In genomic region chr1:243420968-243421675, GRCh38 we compare ENCODE assay signal across 10 cellular contexts.
DNase-seq lines count a peak whose midpoint lies in the region; ATAC-seq and TF ChIP-seq lines count a peak whose summit lies in the region.
"Had no signal": no experiment of that assay in that cellular context is flagged by ENCODE, and none has a peak within 500 bp of the region (broad histone marks: within the 10 kb centered on the region; RNA-seq: fewer than 3 reads in every experiment).

No MANE protein-coding gene starts in this region.

- H3K4me2 ChIP-seq in osteoblast (ENCODE audit: insufficient read depth, low read length) = peak overlapping the region; percentile 91

- peaks cover 5 to 26% of the 10 kb centered on the region in 2 donors for H3K36me3 Mint-ChIP-seq in CD4-positive, alpha-beta memory T cell
- peaks cover 4% of the 10 kb centered on the region for H3K36me3 Mint-ChIP-seq in central memory CD8-positive, alpha-beta T cell (ENCODE audit: insufficient read depth)

- ATAC-seq in central memory CD8-positive, alpha-beta T cell (replicated peaks; ENCODE audit: extremely low read depth, poor library complexity, severe bottlenecking) = no peak
- no peak for ATAC-seq in GM18868 (IDR thresholded peaks at IDR 0.05; ENCODE audit: unreplicated experiment)

- no peaks in the 10 kb centered on the region for H3K36me3 ChIP-seq in CD4-positive, alpha-beta memory T cell (ENCODE audit: insufficient read depth, low read length)
- H3K36me3 ChIP-seq in osteoblast (ENCODE audit: insufficient read depth, low read length) = peaks cover 6% of the 10 kb centered on the region
- peaks cover 4 to 8% of the 10 kb centered on the region in 2 donors for H3K36me3 ChIP-seq in ascending aorta

- H3K27ac Mint-ChIP-seq in CD4-positive, alpha-beta memory T cell = peak overlapping the region in 6 of 7 donors; percentile 3 to 89 (median 50)
- peak overlapping the region; percentile 12 for H3K27ac Mint-ChIP-seq in central memory CD8-positive, alpha-beta T cell (ENCODE audit: low read depth)

- POLR2A ChIA-PET in CD4-positive, alpha-beta memory T cell (lab: Charles Lee; ENCODE audit: partially characterized antibody) = interaction anchor here (0.8 kb wide), 1 partner anchor 11 kb away, joined by 3 read pairs; no protein-coding TSS in a partner anchor

- no peaks in the 10 kb centered on the region for H3K27me3 ChIP-seq in CD4-positive, alpha-beta memory T cell (ENCODE audit: insufficient read depth, low read length)
- H3K27me3 ChIP-seq in osteoblast (ENCODE audit: insufficient read depth, low read length) (no peaks in the 10 kb centered on the region), ascending aorta (no peaks in the 10 kb centered on the region)

- H3K9me3 ChIP-seq in CD4-positive, alpha-beta memory T cell (ENCODE audit: control insufficient read depth in 1 of 2, low read length in 2 of 2) = no peaks in the 10 kb centered on the region
- H3K9me3 ChIP-seq in osteoblast (ENCODE audit: low read depth, low read length) (no peaks in the 10 kb centered on the region), ascending aorta (no peaks in the 10 kb centered on the region)

- H3K27ac ChIP-seq in CD4-positive, alpha-beta memory T cell (ENCODE audit: low read depth, low read length) = no peak overlapping the region
- H3K27ac ChIP-seq in osteoblast (ENCODE audit: low read depth, low read length) = peak overlapping the region; percentile 82
- H3K27ac ChIP-seq in ascending aorta = no peak overlapping the region
- H3K27ac ChIP-seq: parathyroid adenoma had no signal

- no peak for DNase-seq in CD4-positive, alpha-beta memory T cell
- DNase-seq in LNCaP clone FGC (ENCODE audit: low read depth) (no peak), osteoblast (ENCODE audit: insufficient read length, low spot score, missing footprints) (no peak), SIG-M5 treated with dmso at 0.1 percent for 504 hours (lab: John Stamatoyannopoulos, UW; ENCODE audit: unreplicated experiment) (no peak), GM19240 (ENCODE audit: insufficient read length, low spot score) (no peak), ascending aorta (ENCODE audit: low spot score in 2 of 2) (no peak)
- no peak for DNase-seq in central memory CD8-positive, alpha-beta T cell (ENCODE audit: low spot score in 2 of 2)
- DNase-seq: NCI-H146 had no signal

- peak overlapping the region; percentile 55 to 80 (median 76) for H3K4me3 Mint-ChIP-seq in CD4-positive, alpha-beta memory T cell
- peak overlapping the region; percentile 10 for H3K4me3 Mint-ChIP-seq in central memory CD8-positive, alpha-beta T cell

- H3K4me3 ChIP-seq in CD4-positive, alpha-beta memory T cell (ENCODE audit: low read length in 2 of 2) = peak overlapping the region in 1 of 2 donors; percentile 31
- H3K4me3 ChIP-seq in LNCaP clone FGC (ENCODE audit: low read depth, low read length) = 0 out of 2 replicates have a peak overlapping the region, but pooled peaks have one; percentile 1
- peak overlapping the region; percentile 67 for H3K4me3 ChIP-seq in osteoblast (ENCODE audit: insufficient read depth, low read length)
- H3K4me3 ChIP-seq in ascending aorta = no peak overlapping the region

- no peaks in the 10 kb centered on the region for H3K27me3 Mint-ChIP-seq in CD4-positive, alpha-beta memory T cell
- H3K27me3 Mint-ChIP-seq in central memory CD8-positive, alpha-beta T cell = no peaks in the 10 kb centered on the region

- peaks cover 22% of the 10 kb centered on the region for H3K4me1 ChIP-seq in CD4-positive, alpha-beta memory T cell (ENCODE audit: insufficient read depth, low read length)
- H3K4me1 ChIP-seq in osteoblast (ENCODE audit: insufficient read depth, low read length) (peaks cover 16% of the 10 kb centered on the region), ascending aorta (no peaks in the 10 kb centered on the region)
- H3K4me1 ChIP-seq: parathyroid adenoma had no signal

- no peaks in the 10 kb centered on the region for H4K20me1 ChIP-seq in osteoblast (ENCODE audit: insufficient read depth, low read length)

- intact Hi-C loops in CD4-positive, alpha-beta memory T cell (cut with micrococcal nuclease) = no loop called here
- intact Hi-C loops in ascending aorta (cut with DNase I) = no loop called here

- no peaks in the 10 kb centered on the region for H3K79me2 ChIP-seq in osteoblast (ENCODE audit: insufficient read depth, low read length)
- H3K79me2 ChIP-seq: parathyroid adenoma had no signal

- CTCF ChIA-PET in CD4-positive, alpha-beta memory T cell (lab: Charles Lee; ENCODE audit: partially characterized antibody) = interaction anchor here (1.5 kb wide), 1 partner anchor 878 kb away, joined by 3 read pairs; no protein-coding TSS in a partner anchor

- peak overlapping the region; percentile 80 for H2AFZ ChIP-seq in osteoblast (ENCODE audit: low read length)
- H2AFZ ChIP-seq: parathyroid adenoma had no signal

- peaks cover 18 to 23% (median 20%) of the 10 kb centered on the region in 4 donors for H3K4me1 Mint-ChIP-seq in CD4-positive, alpha-beta memory T cell
- H3K4me1 Mint-ChIP-seq in central memory CD8-positive, alpha-beta T cell = peaks cover 19% of the 10 kb centered on the region

- no peaks in the 10 kb centered on the region for H3K9me3 Mint-ChIP-seq in CD4-positive, alpha-beta memory T cell
- no peaks in the 10 kb centered on the region for H3K9me3 Mint-ChIP-seq in central memory CD8-positive, alpha-beta T cell

- TF ChIP-seq CTCF in LNCaP clone FGC (IDR thresholded peaks at IDR 0.05; ENCODE audit: control insufficient read depth, extremely low read depth, insufficient read depth) = no peak
- no peak for TF ChIP-seq CTCF in osteoblast (IDR thresholded peaks at IDR 0.05; ENCODE audit: extremely low read depth, low read depth, low read length)
- TF ChIP-seq CTCF in ascending aorta (IDR thresholded peaks at IDR 0.05) = no peak

Comparison
In these comparisons a context has a peak if more than half of its experiments do, and no peak if none do; other contexts are left out.
1. H3K4me3 ChIP-seq: peak in LNCaP clone FGC (single experiment) and osteoblast (single experiment); none in ascending aorta (0 of 2).